18 cellular contexts compared by ENCODE assay signal in the genomic region with DNA sequence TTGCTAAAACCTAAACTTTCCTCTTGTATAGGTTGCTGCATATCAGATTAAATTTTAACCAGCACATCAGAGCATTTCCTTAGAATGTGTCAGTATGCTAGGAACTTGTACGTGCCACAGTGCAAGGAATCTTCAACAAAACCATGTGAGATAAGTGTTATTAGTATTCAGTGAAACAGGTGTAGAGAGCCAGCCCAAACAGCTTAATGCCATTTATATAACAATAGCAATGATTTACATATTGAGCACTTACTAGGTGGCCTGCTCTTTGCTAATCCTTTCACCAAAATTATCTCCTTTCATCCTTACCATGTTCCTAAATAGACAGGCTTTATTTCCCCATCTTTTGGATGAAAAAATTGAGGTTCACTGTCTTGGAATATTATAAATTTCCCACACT.
"Had no signal": no experiment of that assay in that cellular context is flagged by ENCODE, and none has a peak within 500 bp of the region (broad histone marks: within the 10 kb centered on the region; RNA-seq: fewer than 3 reads in every experiment).

No MANE protein-coding gene starts in this region.

- H3K9me3 ChIP-seq: SJSA1 had no signal

- H3K36me3 ChIP-seq: brain microvascular endothelial cell, cardiac muscle cell, SJSA1 had no signal

- H3K4me3 ChIP-seq: cardiac muscle cell, SJSA1 had no signal

- H3K4me1 ChIP-seq: SJSA1 had no signal

- H3K27me3 ChIP-seq: brain microvascular endothelial cell, cardiac muscle cell, SJSA1 had no signal

- DNase-seq: activated B cell treated with CpG ODN at 0.5 μM for 24 hours; activated CD4-positive, alpha-beta memory T cell treated with anti-CD3 and anti-CD28 coated beads for 36 hours; activated CD4-positive, alpha-beta T cell treated with anti-CD3 and anti-CD28 coated beads, Interleukin-2, amount 10 ng/mL, durations not matched to agents 7 days and 5 days; activated CD8-positive, alpha-beta memory T cell treated with anti-CD3 and anti-CD28 coated beads for 24 hours; activated gamma-delta T cell; activated naive CD4-positive, alpha-beta T cell treated with anti-CD3 and anti-CD28 coated beads for 36 hours; activated T-cell treated with anti-CD3 and anti-CD28 coated beads, Interleukin-2, amount 50 U/mL, for 48 hours; brain microvascular endothelial cell; KG1; NCI-H1092; NCI-H1694; NCI-H2029; NCI-H2107; NCI-H345; PC-3; SW 1271 had no signal
